ENCODE assay signal across 27 cellular contexts in genomic region chr12:105554856-105555255, GRCh38.
"Had no signal": no experiment of that assay in that cellular context is flagged by ENCODE, and none has a peak within 500 bp of the region (broad histone marks: within the 10 kb centered on the region; RNA-seq: fewer than 3 reads in every experiment).

No MANE protein-coding gene starts in this region.

- ATAC-seq: left colon; left ventricle myocardium superior; lower lobe of right lung; naive thymus-derived CD4-positive, alpha-beta T cell; stimulated activated naive CD8-positive, alpha-beta T cell treated with anti-CD3 and anti-CD28 coated beads, Interleukin-15, amount 100 ng/mL, for 72 hours had no signal

- H3K4me2 ChIP-seq: smooth muscle cell had no signal

- H3K9me3 Mint-ChIP-seq: memory B cell; stimulated activated naive CD8-positive, alpha-beta T cell treated with anti-CD3 and anti-CD28 coated beads, Interleukin-15, amount 100 ng/mL, for 72 hours had no signal

- DNase-seq: cortex of kidney; dorsolateral prefrontal cortex; effector CD4-positive, alpha-beta T cell; esophagus squamous epithelium; foreskin melanocyte; glutamatergic neuron; heart right ventricle; hippocampal formation; kidney glomerular epithelial cell; left colon; left ventricle myocardium superior; lower lobe of right lung; midbrain; naive thymus-derived CD4-positive, alpha-beta T cell; nephron progenitor cell; stimulated activated CD4-positive, alpha-beta T cell treated with anti-CD3 and anti-CD28 coated beads, Interleukin-12 subunit alpha, Interleukin-12 subunit beta, amount 100 ng/mL, for 4 hours; stimulated activated CD4-positive, alpha-beta T cell treated with anti-CD3 and anti-CD28 coated beads, Interleukin-1b, Interleukin-23, amount 100 ng/mL, for 48 hours; stimulated activated CD4-positive, alpha-beta T cell treated with anti-CD3 and anti-CD28 coated beads, Interleukin-4, amount 100 ng/mL, for 1 hour; stimulated activated CD8-positive, alpha-beta memory T cell treated with anti-CD3 and anti-CD28 coated beads, Interleukin-4, amount 100 ng/mL, for 48 hours; stimulated activated naive CD4-positive, alpha-beta T cell; stimulated activated naive CD8-positive, alpha-beta T cell treated with anti-CD3 and anti-CD28 coated beads, Interleukin-15, amount 100 ng/mL, for 72 hours; transverse colon had no signal

- H3K4me1 ChIP-seq: esophagus squamous epithelium, transverse colon had no signal

- H3K9me3 ChIP-seq: esophagus squamous epithelium, heart right ventricle, lower lobe of right lung, neutrophil, pancreas, suprapubic skin, transverse colon had no signal

- H3K36me3 Mint-ChIP-seq: memory B cell; naive thymus-derived CD4-positive, alpha-beta T cell had no signal

- H3K4me3 Mint-ChIP-seq: memory B cell; naive thymus-derived CD4-positive, alpha-beta T cell; stimulated activated naive CD8-positive, alpha-beta T cell treated with anti-CD3 and anti-CD28 coated beads, Interleukin-15, amount 100 ng/mL, for 72 hours had no signal

- H3K4me1 Mint-ChIP-seq: memory B cell; naive thymus-derived CD4-positive, alpha-beta T cell; stimulated activated naive CD8-positive, alpha-beta T cell treated with anti-CD3 and anti-CD28 coated beads, Interleukin-15, amount 100 ng/mL, for 72 hours had no signal

- H3K27me3 ChIP-seq: dorsolateral prefrontal cortex, esophagus squamous epithelium, heart right ventricle, neutrophil, pancreas, suprapubic skin, transverse colon had no signal

- H3K27ac Mint-ChIP-seq: memory B cell; naive thymus-derived CD4-positive, alpha-beta T cell; stimulated activated naive CD8-positive, alpha-beta T cell treated with anti-CD3 and anti-CD28 coated beads, Interleukin-15, amount 100 ng/mL, for 72 hours had no signal

- H3K27ac ChIP-seq: dorsolateral prefrontal cortex, esophagus squamous epithelium, lower lobe of right lung, neutrophil, pancreas, suprapubic skin, transverse colon had no signal

- H3K4me3 ChIP-seq: dorsolateral prefrontal cortex, esophagus squamous epithelium, heart right ventricle, lower lobe of right lung, pancreas, smooth muscle cell, suprapubic skin, transverse colon had no signal

- FAIRE-seq: pancreas had no signal

- H3K36me3 ChIP-seq: esophagus squamous epithelium, heart right ventricle, lower lobe of right lung, neutrophil, pancreas, suprapubic skin, transverse colon had no signal

- H3K27me3 Mint-ChIP-seq: stimulated activated naive CD8-positive, alpha-beta T cell treated with anti-CD3 and anti-CD28 coated beads, Interleukin-15, amount 100 ng/mL, for 72 hours had no signal
